Comparison of ENCODE assay signal across 8 cellular contexts in genomic region chr3:71875461-71875947, GRCh38.
DNase-seq lines count a peak whose midpoint lies in the region; ATAC-seq and TF ChIP-seq lines count a peak whose summit lies in the region.

No MANE protein-coding gene starts in this region.

- H3K27me3 Mint-ChIP-seq in T-helper 2 cell treated with Interferon-gamma antibody and Interleukin-4, amounts not matched to agents 5 μg/mL and 100 μg/mL, for 36 hours (ENCODE audit: low read depth) = peaks cover 7% of the 10 kb centered on the region

- H3K9me3 ChIP-seq in right cardiac atrium (ENCODE audit: control insufficient read depth, low read length) (no peaks in the 10 kb centered on the region), sigmoid colon (no peaks in the 10 kb centered on the region)

- TF ChIP-seq CTCF in sigmoid colon (IDR thresholded peaks at IDR 0.05) = peak; percentile 46 to 83 (median 74)

- peak; percentile 91 for ATAC-seq in HG02623 (IDR thresholded peaks at IDR 0.05; ENCODE audit: unreplicated experiment)
- ATAC-seq in right cardiac atrium = peak; percentile 93 to 94

- TF ChIP-seq EP300 in sigmoid colon (IDR thresholded peaks at IDR 0.05) = no peak

- H3K27me3 ChIP-seq in right cardiac atrium (ENCODE audit: control insufficient read depth, insufficient read depth) = no peaks in the 10 kb centered on the region
- H3K27me3 ChIP-seq in sigmoid colon = no peaks in the 10 kb centered on the region

- H3K36me3 Mint-ChIP-seq in T-helper 2 cell treated with Interferon-gamma antibody and Interleukin-4, amounts not matched to agents 5 μg/mL and 100 μg/mL, for 36 hours (ENCODE audit: low read depth) = no peaks in the 10 kb centered on the region

- TF ChIP-seq POLR2A in sigmoid colon (IDR thresholded peaks at IDR 0.05) = no peak

- no peak overlapping the region for H3K27ac ChIP-seq in right cardiac atrium (ENCODE audit: low read length)
- no peak overlapping the region for H3K27ac ChIP-seq in sigmoid colon

- H3K4me1 ChIP-seq in right cardiac atrium (ENCODE audit: control insufficient read depth, insufficient read depth, low read length) (no peaks in the 10 kb centered on the region), sigmoid colon (peaks cover 0 to 7% (median 3%) of the 10 kb centered on the region in 4 donors)

- DNase-seq in NCI-H187 (lab: John Stamatoyannopoulos, UW) (peak; percentile 21 to 24), NCI-H187 treated with DMSO at 0.1 percent for 48 hours (lab: John Stamatoyannopoulos, UW) (no peak), NAMALWA (ENCODE audit: low spot score) (peak; percentile 76), anterior cingulate cortex (lab: John Stamatoyannopoulos, UW) (peak in 56 of 58 donors; percentile 13 to 82 (median 60)), right cardiac atrium (peak; percentile 71 to 87 (median 81)), sigmoid colon (peak; percentile 85)
- DNase-seq in T-helper 2 cell treated with Interferon-gamma antibody and Interleukin-4, amounts not matched to agents 5 μg/mL and 100 μg/mL, for 36 hours (ENCODE audit: low spot score) = peak; percentile 68

- 25% methylated on average over 4 of the region's 4 CpGs for WGBS in right cardiac atrium
- WGBS in sigmoid colon, 2 donors = 21 to 22% methylated on average over 4 of the region's 4 CpGs

- no peak overlapping the region for H3K4me3 Mint-ChIP-seq in T-helper 2 cell treated with Interferon-gamma antibody and Interleukin-4, amounts not matched to agents 5 μg/mL and 100 μg/mL, for 36 hours

- intact Hi-C loops in right cardiac atrium (cut with DNase I) (loop anchor here (2.0 to 10.0 kb wide), 4 partner anchors 945 to 1209 kb away; no protein-coding TSS in a partner anchor), sigmoid colon (cut with DNase I) (loop anchor here (1.0 to 10.0 kb wide), 3 partner anchors 379 to 1209 kb away; no protein-coding TSS in a partner anchor)

- H3K4me1 Mint-ChIP-seq in T-helper 2 cell treated with Interferon-gamma antibody and Interleukin-4, amounts not matched to agents 5 μg/mL and 100 μg/mL, for 36 hours (ENCODE audit: low read depth) = peaks cover 14% of the 10 kb centered on the region

- no peaks in the 10 kb centered on the region for H3K9me3 Mint-ChIP-seq in T-helper 2 cell treated with Interferon-gamma antibody and Interleukin-4, amounts not matched to agents 5 μg/mL and 100 μg/mL, for 36 hours

- H3K27ac Mint-ChIP-seq in T-helper 2 cell treated with Interferon-gamma antibody and Interleukin-4, amounts not matched to agents 5 μg/mL and 100 μg/mL, for 36 hours = no peak overlapping the region

- H3K36me3 ChIP-seq in sigmoid colon = no peaks in the 10 kb centered on the region

- no peak overlapping the region for H3K4me3 ChIP-seq in right cardiac atrium (ENCODE audit: low read length)
- H3K4me3 ChIP-seq in sigmoid colon = no peak overlapping the region
